In genomic region chr12:21697829-21698630, GRCh38 we compare ENCODE assay signal across 8 cellular contexts. TPM values are rescaled to one million over a fixed set of nuclear protein-coding genes. Genes with fewer than 3 reads are reported as not detected.
DNase-seq lines count a peak whose midpoint lies in the region; ATAC-seq, FAIRE-seq and TF ChIP-seq lines count a peak whose summit lies in the region.

No MANE protein-coding gene starts in this region.

- H3K4me1 ChIP-seq in adipocyte (ENCODE audit: control insufficient read depth, insufficient read depth, low read length) = peaks cover 22% of the 10 kb centered on the region
- peaks cover 0 to 10% (median 0%) of the 10 kb centered on the region in 4 donors for H3K4me1 ChIP-seq in upper lobe of left lung

- peak; percentile 100 for FAIRE-seq in islet of Langerhans (lab: Jason Lieb, UNC)
- FAIRE-seq in H54 (lab: Jason Lieb, UNC) = no peak

- H3K27me3 ChIP-seq in adipocyte (replicated peaks; ENCODE audit: control insufficient read depth, insufficient read depth, low read length) (no peaks in the 10 kb centered on the region), upper lobe of left lung (no peaks in the 10 kb centered on the region)

- H3K4me3 ChIP-seq in adipocyte (ENCODE audit: low read length) (peak overlapping the region; percentile 66), upper lobe of left lung (no peak overlapping the region)

- peak; percentile 7 for DNase-seq in COLO829 (ENCODE audit: low spot score)
- DNase-seq in adipocyte (ENCODE audit: low read depth) = peak; percentile 79
- no peak for DNase-seq in upper lobe of left lung
- DNase-seq in H54 (ENCODE audit: insufficient read length, low spot score) = no peak

- TF ChIP-seq RAD21 in Ishikawa (IDR thresholded peaks at IDR 0.05; ENCODE audit: low read depth) = peak; percentile 77

- TF ChIP-seq EP300 in Ishikawa (IDR thresholded peaks at IDR 0.05; ENCODE audit: borderline replicate concordance) = no peak
- no peak for TF ChIP-seq EP300 in upper lobe of left lung (IDR thresholded peaks at IDR 0.05)

- peak overlapping the region; percentile 53 for H3K9ac ChIP-seq in adipocyte (ENCODE audit: low read length)

- H3K9me3 ChIP-seq in adipocyte (ENCODE audit: control insufficient read depth, low read length) (no peaks in the 10 kb centered on the region), upper lobe of left lung (no peaks in the 10 kb centered on the region)

- ATAC-seq in upper lobe of left lung (ENCODE audit: low FRiP score in 2 of 2) = peak in 1 of 2 donors; percentile 53
- no peak for ATAC-seq in HG03139 (IDR thresholded peaks at IDR 0.05; ENCODE audit: unreplicated experiment)
- ATAC-seq in HG03378 (IDR thresholded peaks at IDR 0.05; ENCODE audit: unreplicated experiment) = no peak

- WGBS in upper lobe of left lung, 2 donors = 12 to 14% methylated on average over 9 of the region's 9 CpGs

- TF ChIP-seq POLR2A in upper lobe of left lung (IDR thresholded peaks at IDR 0.05) (no peak), H54 (IDR thresholded peaks at IDR 0.05; ENCODE audit: low read depth, low read length) (no peak)

- H3K36me3 ChIP-seq in adipocyte (ENCODE audit: control insufficient read depth, insufficient read depth, low read length, severe bottlenecking) = no peaks in the 10 kb centered on the region
- H3K36me3 ChIP-seq in upper lobe of left lung = no peaks in the 10 kb centered on the region

- no peak overlapping the region for H3K27ac ChIP-seq in upper lobe of left lung

- TF ChIP-seq CTCF in upper lobe of left lung (IDR thresholded peaks at IDR 0.05) = peak in 5 of 6 experiments; percentile 12 to 52 (median 42)

TF ChIP-seq in Ishikawa, 13 proteins besides CTCF, POLR2A, EP300 and RAD21:
- TF ChIP-seq YY1 (IDR thresholded peaks at IDR 0.05; ENCODE audit: low read depth) = no peak
- no peak for TF ChIP-seq CEBPB (IDR thresholded peaks at IDR 0.05)
- no peak for TF ChIP-seq MAX (IDR thresholded peaks at IDR 0.05)
- no peak for TF ChIP-seq TEAD4 (IDR thresholded peaks at IDR 0.05)
- no peak for TF ChIP-seq NFIC (IDR thresholded peaks at IDR 0.05)
- TF ChIP-seq CREB1 (IDR thresholded peaks at IDR 0.05; ENCODE audit: low read depth) = no peak
- TF ChIP-seq FOXM1 (IDR thresholded peaks at IDR 0.05; ENCODE audit: borderline replicate concordance, low read depth) = no peak
- no peak for TF ChIP-seq EGR1 (IDR thresholded peaks at IDR 0.05)
- TF ChIP-seq ZBTB7A (IDR thresholded peaks at IDR 0.05; ENCODE audit: low read depth) = no peak
- no peak for TF ChIP-seq REST (IDR thresholded peaks at IDR 0.05; ENCODE audit: low read depth)
- TF ChIP-seq TCF12 (IDR thresholded peaks at IDR 0.05; ENCODE audit: low read depth) = no peak
- TF ChIP-seq USF1 (IDR thresholded peaks at IDR 0.05) = no peak
- no peak for TF ChIP-seq TAF1 (IDR thresholded peaks at IDR 0.05; ENCODE audit: low read depth)

RNA-seq across cellular contexts. Expression of gene LDHB, which starts 40.4 kb away (rescaled TPM):
- total RNA-seq in upper lobe of left lung = 100 to 1,000 TPM in 5 of 6 donors, 10 to 100 TPM in 1; 78.6 to 538 (median 297) TPM

Comparison
In these comparisons a context has a peak if more than half of its experiments do, and no peak if none do; other contexts are left out.
1. DNase-seq: peak in COLO829 (single experiment) and adipocyte (single experiment); none in upper lobe of left lung (0 of 2) and H54 (single experiment).